Comparison of ENCODE assay signal across 7 cellular contexts in genomic region chr3:126083138-126083445, GRCh38. TPM values are rescaled to one million over a fixed set of nuclear protein-coding genes. Genes with fewer than 3 reads are reported as not detected.
DNase-seq lines count a peak whose midpoint lies in the region; ATAC-seq and TF ChIP-seq lines count a peak whose summit lies in the region.

No MANE protein-coding gene starts in this region.

- peaks cover 21% of the 10 kb centered on the region for H3K4me1 Mint-ChIP-seq in activated CD8-positive, alpha-beta T cell treated with anti-CD3 and anti-CD28 coated beads for 36 hours (ENCODE audit: low read depth)
- peaks cover 13 to 22% of the 10 kb centered on the region in 2 donors for H3K4me1 Mint-ChIP-seq in stimulated activated naive B cell treated with anti-CD40 and anti-IgM and Interleukin-4, amounts not matched to agents 10 μg/mL and 1 μg/mL and 100 μg/mL, for 72 hours

- no peak for DNase-seq in HFF-Myc (ENCODE audit: extremely low read depth, low read depth)
- DNase-seq in activated CD8-positive, alpha-beta T cell treated with anti-CD3 and anti-CD28 coated beads for 36 hours, result no peak
- DNase-seq in stimulated activated naive B cell treated with anti-CD40 and anti-IgM and Interleukin-4, amounts not matched to agents 10 μg/mL and 1 μg/mL and 100 μg/mL, for 72 hours, result no peak
- DNase-seq in OCI-M2 (lab: John Stamatoyannopoulos, UW; ENCODE audit: unreplicated experiment), result no peak
- no peak for DNase-seq in activated CD4-positive, CD25-positive, alpha-beta regulatory T cell (lab: John Stamatoyannopoulos, UW)

- no peak for ATAC-seq in activated CD8-positive, alpha-beta T cell treated with anti-CD3 and anti-CD28 coated beads for 36 hours
- no peak for ATAC-seq in stimulated activated naive B cell treated with anti-CD40 and anti-IgM and Interleukin-4, amounts not matched to agents 10 μg/mL and 1 μg/mL and 100 μg/mL, for 72 hours (replicated peaks)
- no peak for ATAC-seq in HG02938 (IDR thresholded peaks at IDR 0.05; ENCODE audit: unreplicated experiment)

- H3K36me3 Mint-ChIP-seq in activated CD8-positive, alpha-beta T cell treated with anti-CD3 and anti-CD28 coated beads for 36 hours (ENCODE audit: low read depth), result peaks cover 9% of the 10 kb centered on the region
- H3K36me3 Mint-ChIP-seq in stimulated activated naive B cell treated with anti-CD40 and anti-IgM and Interleukin-4, amounts not matched to agents 10 μg/mL and 1 μg/mL and 100 μg/mL, for 72 hours, result peaks cover 5% of the 10 kb centered on the region in 2 donors

- H3K27ac Mint-ChIP-seq in activated CD8-positive, alpha-beta T cell treated with anti-CD3 and anti-CD28 coated beads for 36 hours, result peak overlapping the region; percentile 94
- peak overlapping the region; percentile 96 for H3K27ac Mint-ChIP-seq in stimulated activated naive B cell treated with anti-CD40 and anti-IgM and Interleukin-4, amounts not matched to agents 10 μg/mL and 1 μg/mL and 100 μg/mL, for 72 hours

- no peak for TF ChIP-seq CTCF in HFF-Myc (IDR thresholded peaks at IDR 0.05; ENCODE audit: low read depth, low read length, missing control alignments)
- TF ChIP-seq CTCF in activated CD8-positive, alpha-beta T cell treated with anti-CD3 and anti-CD28 coated beads for 36 hours (IDR thresholded peaks at IDR 0.05), result no peak

- H3K4me3 ChIP-seq in HFF-Myc (replicated peaks; ENCODE audit: low read depth, low read length) (peak overlapping the region; percentile 62), iPS-18a (ENCODE audit: low read length) (peak overlapping the region; percentile 78)

- intact Hi-C loops in activated CD8-positive, alpha-beta T cell treated with anti-CD3 and anti-CD28 coated beads for 36 hours (cut with micrococcal nuclease), result no loop called here

- POLR2A ChIA-PET in activated CD8-positive, alpha-beta T cell treated with anti-CD3 and anti-CD28 coated beads for 36 hours (lab: Charles Lee), result no interaction called here

- H3K9ac ChIP-seq in iPS-18a (ENCODE audit: low read length), result peak overlapping the region; percentile 48

- H3K4me3 Mint-ChIP-seq in activated CD8-positive, alpha-beta T cell treated with anti-CD3 and anti-CD28 coated beads for 36 hours, result peak overlapping the region; percentile 84
- H3K4me3 Mint-ChIP-seq in stimulated activated naive B cell treated with anti-CD40 and anti-IgM and Interleukin-4, amounts not matched to agents 10 μg/mL and 1 μg/mL and 100 μg/mL, for 72 hours, result peak overlapping the region; percentile 86 to 92

- peaks cover 2% of the 10 kb centered on the region for H3K9me3 Mint-ChIP-seq in activated CD8-positive, alpha-beta T cell treated with anti-CD3 and anti-CD28 coated beads for 36 hours
- no peaks in the 10 kb centered on the region for H3K9me3 Mint-ChIP-seq in stimulated activated naive B cell treated with anti-CD40 and anti-IgM and Interleukin-4, amounts not matched to agents 10 μg/mL and 1 μg/mL and 100 μg/mL, for 72 hours

- H3K27me3 Mint-ChIP-seq in activated CD8-positive, alpha-beta T cell treated with anti-CD3 and anti-CD28 coated beads for 36 hours, result no peaks in the 10 kb centered on the region
- no peaks in the 10 kb centered on the region for H3K27me3 Mint-ChIP-seq in stimulated activated naive B cell treated with anti-CD40 and anti-IgM and Interleukin-4, amounts not matched to agents 10 μg/mL and 1 μg/mL and 100 μg/mL, for 72 hours

- peaks cover 14% of the 10 kb centered on the region for H3K9me3 ChIP-seq in iPS-18a (ENCODE audit: control insufficient read depth, low read depth, low read length)

- H3K4me1 ChIP-seq in iPS-18a (ENCODE audit: control insufficient read depth, low read depth, low read length), result no peaks in the 10 kb centered on the region

- CTCF ChIA-PET in activated CD8-positive, alpha-beta T cell treated with anti-CD3 and anti-CD28 coated beads for 36 hours (lab: Charles Lee), result no interaction called here

- no peak overlapping the region for H3K27ac ChIP-seq in iPS-18a (ENCODE audit: low read length)

- H3K36me3 ChIP-seq in iPS-18a (ENCODE audit: control insufficient read depth, low read depth, low read length), result no peaks in the 10 kb centered on the region

- no peaks in the 10 kb centered on the region for H3K27me3 ChIP-seq in iPS-18a (ENCODE audit: control insufficient read depth, insufficient read depth, low read length)

RNA-seq across cellular contexts. Expression of gene SLC41A3, which starts 0.8 kb away (rescaled TPM):
- total RNA-seq in activated CD8-positive, alpha-beta T cell treated with anti-CD3 and anti-CD28 coated beads for 36 hours, result 10 to 100 TPM; 19.1 to 23.4 TPM
